ENCODE assay signal across 8 cellular contexts in genomic region chr19:40717880-40718773, GRCh38. TPM values are rescaled to one million over a fixed set of nuclear protein-coding genes. Genes with fewer than 3 reads are reported as not detected.
DNase-seq lines count a peak whose midpoint lies in the region; ATAC-seq, FAIRE-seq and TF ChIP-seq lines count a peak whose summit lies in the region.

No MANE protein-coding gene starts in this region.

- ATAC-seq in HG03439 (IDR thresholded peaks at IDR 0.05; ENCODE audit: unreplicated experiment) (no peak), GM18907 (IDR thresholded peaks at IDR 0.05; ENCODE audit: unreplicated experiment) (no peak)

- no peak for DNase-seq in GM12865 (ENCODE audit: low read depth)
- DNase-seq in SJCRH30, result peak in 1 of 2 experiments; percentile 37
- DNase-seq in urothelium cell line (ENCODE audit: low spot score), result no peak
- DNase-seq in G401 (ENCODE audit: low spot score), result no peak

- no peaks in the 10 kb centered on the region for H3K27me3 ChIP-seq in SJCRH30
- no peaks in the 10 kb centered on the region for H3K27me3 ChIP-seq in esophagus (ENCODE audit: control insufficient read depth in 1 of 2, insufficient read depth in 2 of 2, low read length in 2 of 2)
- H3K27me3 ChIP-seq in neuron (ENCODE audit: insufficient read depth, low read length), result no peaks in the 10 kb centered on the region

- peak overlapping the region; percentile 93 for H3K27ac ChIP-seq in SJCRH30
- peak overlapping the region; percentile 98 to 100 for H3K27ac ChIP-seq in esophagus (ENCODE audit: low read depth in 2 of 2, low read length in 1 of 2)

- no peak for TF ChIP-seq CTCF in GM12865 (IDR thresholded peaks at IDR 0.05; ENCODE audit: insufficient read depth, low read depth, low read length, missing control alignments)

- WGBS in esophagus, 2 donors, result 20 to 28% methylated on average over 19 to 20 of the region's 20 CpGs

- no peak for FAIRE-seq in urothelium cell line (lab: Jason Lieb, UNC)

- no peak overlapping the region for H2AFZ ChIP-seq in neuron (ENCODE audit: low read depth, low read length)

- H3K36me3 ChIP-seq in SJCRH30, result no peaks in the 10 kb centered on the region
- peaks cover 0 to 3% of the 10 kb centered on the region in 2 donors for H3K36me3 ChIP-seq in esophagus (ENCODE audit: control insufficient read depth in 2 of 2, insufficient read depth in 2 of 2, low read length in 1 of 2)
- H3K36me3 ChIP-seq in neuron (ENCODE audit: insufficient read depth, low read length), result no peaks in the 10 kb centered on the region

- in situ Hi-C loops in G401 (cut with HindIII; ENCODE audit: low sequenced_read_pairs), result no loop called here

- H3K4me3 ChIP-seq in GM12865 (ENCODE audit: low read depth, low read length), result peak overlapping the region; percentile 85
- H3K4me3 ChIP-seq in SJCRH30, result peak overlapping the region; percentile 73
- H3K4me3 ChIP-seq in esophagus (ENCODE audit: low read depth in 1 of 2, low read length in 2 of 2), result peak overlapping the region; percentile 85 to 95
- peak overlapping the region; percentile 83 for H3K4me3 ChIP-seq in neuron (ENCODE audit: low read length)

- peaks cover 9% of the 10 kb centered on the region for H3K4me1 ChIP-seq in SJCRH30
- H3K4me1 ChIP-seq in esophagus (ENCODE audit: control insufficient read depth in 2 of 2, insufficient read depth in 2 of 2, low read length in 1 of 2), result peaks cover 0 to 6% of the 10 kb centered on the region in 2 donors
- H3K4me1 ChIP-seq in neuron (ENCODE audit: insufficient read depth, low read length), result peaks cover 43% of the 10 kb centered on the region

- no peaks in the 10 kb centered on the region for H3K9me3 ChIP-seq in SJCRH30 (replicated peaks)
- no peaks in the 10 kb centered on the region for H3K9me3 ChIP-seq in esophagus (ENCODE audit: control insufficient read depth in 2 of 2, insufficient read depth in 1 of 2, low read depth in 1 of 2, low read length in 1 of 2)
- H3K9me3 ChIP-seq in neuron (ENCODE audit: low read length), result no peaks in the 10 kb centered on the region

RNA-seq across cellular contexts. Expression of gene ITPKC, which starts 1.2 kb away (rescaled TPM):
- total RNA-seq in SJCRH30 (2014; rRNA removed; shearing (Covaris generic)), result 7.2 and 7.3 TPM in 2 replicates
- 100 to 1,000 TPM in 1 of 2 donors, 10 to 100 TPM in 1; 57.4 to 172 TPM for polyA plus RNA-seq in esophagus
- 14.3 and 24.4 TPM in 2 replicates for total RNA-seq in G401 (2014; rRNA removed; shearing (Covaris generic))

RNA-seq across cellular contexts. Expression of gene COQ8B, which starts 1.4 kb away (rescaled TPM):
- total RNA-seq in SJCRH30 (2014; rRNA removed; shearing (Covaris generic)), result 22.0 and 23.9 TPM in 2 replicates
- polyA plus RNA-seq in esophagus, result 10 to 100 TPM; 18.4 to 27.2 TPM
- total RNA-seq in G401 (2014; rRNA removed; shearing (Covaris generic)), result 58.6 and 59.5 TPM in 2 replicates

RNA-seq across cellular contexts. Expression of gene NUMBL, which starts 27.7 kb away (rescaled TPM):
- total RNA-seq in SJCRH30 (2014; rRNA removed; shearing (Covaris generic)), result 23.0 and 26.8 TPM in 2 replicates
- 10 to 100 TPM in 1 of 2 donors, 1 to 10 TPM in 1; 9.0 to 14.4 TPM for polyA plus RNA-seq in esophagus
- 18.5 and 25.1 TPM in 2 replicates for total RNA-seq in G401 (2014; rRNA removed; shearing (Covaris generic))

RNA-seq across cellular contexts. Expression of gene ACTMAP, which starts 32.1 kb away (rescaled TPM):
- 5.0 and 5.4 TPM in 2 replicates for total RNA-seq in SJCRH30 (2014; rRNA removed; shearing (Covaris generic))
- 1 to 10 TPM; 3.1 to 6.8 TPM for polyA plus RNA-seq in esophagus
- 3.3 and 6.8 TPM in 2 replicates for total RNA-seq in G401 (2014; rRNA removed; shearing (Covaris generic))

RNA-seq across cellular contexts. Expression of gene SNRPA, which starts 32.9 kb away (rescaled TPM):
- total RNA-seq in SJCRH30 (2014; rRNA removed; shearing (Covaris generic)), result 181 and 208 TPM in 2 replicates
- polyA plus RNA-seq in esophagus, result 10 to 100 TPM; 48.9 to 58.1 TPM
- 134 and 162 TPM in 2 replicates for total RNA-seq in G401 (2014; rRNA removed; shearing (Covaris generic))
